Comparison of ENCODE assay signal across 1 cellular context in genomic region chr10:72215611-72216549, GRCh38.
TF ChIP-seq lines count a peak whose summit lies in the region.

TSS of gene ANAPC16 (plus strand) at chr10:72216012. CDS start at chr10:72223915, 7,903 bp downstream.
TSS of gene ASCC1 (minus strand) at chr10:72216276. CDS start at chr10:72213298, 2,978 bp downstream.

TF ChIP-seq in K562, 482 proteins besides CTCF, POLR2A, EP300 and RAD21 (continued from another document and continues in another):
- TF ChIP-seq AFF4 (CRISPR knock-in tag; IDR thresholded peaks at IDR 0.05) (0 out of 2 replicates have a peak, but pooled peaks have one; percentile 36), ZNF212 (CRISPR knock-in tag; IDR thresholded peaks at IDR 0.05) (no peak), UBTF (IDR thresholded peaks at IDR 0.05; ENCODE audit: borderline replicate concordance in 1 of 2, low read depth in 2 of 2, low read length in 2 of 2) (no peak; a peak in 1 of 4 replicates), ZNF444 (CRISPR knock-in tag; IDR thresholded peaks at IDR 0.05) (no peak), SAFB (IDR thresholded peaks at IDR 0.05; ENCODE audit: borderline replicate concordance, low read depth, low read length) (no peak), BCL6 (CRISPR knock-in tag; IDR thresholded peaks at IDR 0.05) (no peak), NCOA4 (IDR thresholded peaks at IDR 0.05; ENCODE audit: partially characterized antibody) (no peak), ZFP36 (IDR thresholded peaks at IDR 0.05; ENCODE audit: low read depth, low read length, partially characterized antibody) (no peak), DPF2 (IDR thresholded peaks at IDR 0.05) (0 out of 2 replicates have a peak, but pooled peaks have one; percentile 18), ETV5 (CRISPR knock-in tag; IDR thresholded peaks at IDR 0.05; ENCODE audit: low read depth) (peak; percentile 63; the same call in 1 of the 2 replicates), PATZ1 (CRISPR knock-in tag; IDR thresholded peaks at IDR 0.05; ENCODE audit: borderline replicate concordance) (no peak), ZNF347 (CRISPR knock-in tag; IDR thresholded peaks at IDR 0.05; ENCODE audit: low read depth) (no peak), NCOA1 (IDR thresholded peaks at IDR 0.05; ENCODE audit: low read depth) (no peak), BCOR (IDR thresholded peaks at IDR 0.05) (peak; percentile 68), MNT (conservative IDR thresholded peaks at IDR 0.05) (peak; percentile 93 to 96), KDM4B (IDR thresholded peaks at IDR 0.05; ENCODE audit: borderline replicate concordance in 2 of 2, low read depth in 1 of 2) (peak in 1 of 2 experiments; percentile 46; a peak in 1 of 4 replicates), ARHGAP35 (IDR thresholded peaks at IDR 0.05; ENCODE audit: partially characterized antibody) (no peak), GTF2A2 (tag; IDR thresholded peaks at IDR 0.05) (no peak), RCOR1 (IDR thresholded peaks at IDR 0.05; ENCODE audit: borderline replicate concordance in 1 of 2, low read depth in 2 of 2, low read length in 2 of 2) (peak in 1 of 2 experiments; percentile 70; a peak in 2 of 4 replicates), TEAD4 (IDR thresholded peaks at IDR 0.05; ENCODE audit: low read length) (peak; percentile 44; the same call in 1 of the 2 replicates), TEAD4 (CRISPR knock-in tag; IDR thresholded peaks at IDR 0.05; ENCODE audit: borderline replicate concordance) (no peak), FOXA1 (IDR thresholded peaks at IDR 0.05; ENCODE audit: borderline replicate concordance) (no peak), SFPQ (IDR thresholded peaks at IDR 0.05; ENCODE audit: low read depth, low read length) (no peak), IRF9 (tag; IDR thresholded peaks at IDR 0.05) (no peak), POU5F1 (IDR thresholded peaks at IDR 0.05; ENCODE audit: borderline replicate concordance, low read depth, low read length, partially characterized antibody) (peak; percentile 57), LARP7 (IDR thresholded peaks at IDR 0.05) (no peak; the same call in 1 of the 2 replicates), ZNF449 (CRISPR knock-in tag; IDR thresholded peaks at IDR 0.05) (no peak), ETV1 (tag; conservative IDR thresholded peaks at IDR 0.05; ENCODE audit: low read depth) (no peak), NRF1 (conservative IDR thresholded peaks at IDR 0.05 in 1 of 2, IDR thresholded peaks at IDR 0.05 in 1 of 2) (peak; percentile 99), JUND (IDR thresholded peaks at IDR 0.05; ENCODE audit: borderline replicate concordance, low read depth, low read length) (peak; percentile 55), JUND (tag; IDR thresholded peaks at IDR 0.05; ENCODE audit: borderline replicate concordance, low read depth, low read length) (peak; percentile 22; the same call in 2 of the 3 replicates), GABPB2 (CRISPR knock-in tag; conservative IDR thresholded peaks at IDR 0.05) (no peak), CREB3 (tag; conservative IDR thresholded peaks at IDR 0.05; ENCODE audit: low read depth) (0 out of 2 replicates have a peak, but pooled peaks have one; percentile 36), ZBTB5 (IDR thresholded peaks at IDR 0.05) (no peak)
